ENCODE assay signal across 8 cellular contexts in the genomic region with DNA sequence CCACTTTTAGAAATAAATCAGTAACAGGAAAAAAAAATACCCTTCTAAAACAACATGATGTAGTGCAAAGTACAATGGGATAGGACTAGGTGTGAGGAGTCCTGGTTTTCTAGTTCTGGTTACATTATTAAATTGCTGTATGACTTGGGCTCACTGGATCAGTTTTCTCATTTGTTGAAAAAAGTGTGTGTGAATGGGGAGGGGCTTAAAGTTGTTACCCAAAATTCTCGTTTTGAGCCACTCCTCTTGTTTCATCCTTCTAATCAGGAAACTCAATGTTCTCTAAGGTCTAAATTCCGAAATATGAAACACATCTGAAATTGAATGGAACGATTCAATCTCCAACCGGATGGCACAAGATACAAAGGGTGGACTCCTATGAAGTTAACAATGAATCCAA. TPM values are rescaled to one million over a fixed set of nuclear protein-coding genes. Genes with fewer than 3 reads are reported as not detected.
DNase-seq lines count a peak whose midpoint lies in the region; ATAC-seq and TF ChIP-seq lines count a peak whose summit lies in the region.

No MANE protein-coding gene starts in this region.

- BruUV-seq in Panc1 (replicated peaks; lab: Mats Ljungman, UMichigan): TSS peak; percentile 58

- intact Hi-C loops in Panc1 (cut with micrococcal nuclease; ENCODE audit: unreplicated experiment): no loop called here

- H3K36me3 ChIP-seq in Panc1 (ENCODE audit: control insufficient read depth, insufficient read depth, low read length): peaks cover 4% of the 10 kb centered on the region; the same call in 1 of the 2 replicates
- no peaks in the 10 kb centered on the region for H3K36me3 ChIP-seq in rectal smooth muscle tissue (ENCODE audit: control insufficient read depth, insufficient read depth, low read length)

- peak; percentile 14 for TF ChIP-seq POLR2A in erythroblast (IDR thresholded peaks at IDR 0.05; ENCODE audit: low read length)

- H3K27me3 ChIP-seq in Panc1 (ENCODE audit: control insufficient read depth, insufficient read depth, low read length): no peaks in the 10 kb centered on the region
- H3K27me3 ChIP-seq in rectal smooth muscle tissue (ENCODE audit: control insufficient read depth, insufficient read depth, low read length): no peaks in the 10 kb centered on the region

- in situ Hi-C loops in Panc1 (cut with HindIII; ENCODE audit: low pct_unique_long_range_greater_than_20kb, low sequenced_read_pairs): no loop called here

- TF ChIP-seq CTCF in GM12864 (IDR thresholded peaks at IDR 0.05; ENCODE audit: low read depth, low read length, missing control alignments) (no peak), Panc1 (IDR thresholded peaks at IDR 0.05) (no peak)

- no peak for ATAC-seq in Panc1
- ATAC-seq in HG03108 (IDR thresholded peaks at IDR 0.05; ENCODE audit: unreplicated experiment): no peak

- H3K4me1 ChIP-seq in Panc1 (ENCODE audit: control insufficient read depth, insufficient read depth, low read length) (peaks cover 25% of the 10 kb centered on the region), rectal smooth muscle tissue (ENCODE audit: control insufficient read depth, insufficient read depth, low read length) (peaks cover 26% of the 10 kb centered on the region)

- CTCF ChIA-PET in Panc1 (lab: Charles Lee): no interaction called here

- no peaks in the 10 kb centered on the region for H3K9me3 ChIP-seq in Panc1 (ENCODE audit: control insufficient read depth, insufficient read depth, low read depth, low read length)

- H3K9ac ChIP-seq in rectal smooth muscle tissue (ENCODE audit: low read length): no peak overlapping the region

- DNase-seq in GM12864 (ENCODE audit: low read depth): no peak
- no peak for DNase-seq in Panc1 (ENCODE audit: low read depth, low spot score)
- DNase-seq in erythroblast (lab: John Stamatoyannopoulos, UW): peak; percentile 24 to 41
- no peak for DNase-seq in NCI-H345 treated with DMSO at 0.1 percent for 48 hours (lab: John Stamatoyannopoulos, UW; ENCODE audit: unreplicated experiment)
- DNase-seq in 8988T: no peak
- DNase-seq in NCI-H1694 treated with DMSO at 0.1 percent for 48 hours (lab: John Stamatoyannopoulos, UW): no peak

- POLR2A ChIA-PET in Panc1 (lab: Charles Lee): no interaction called here

- H3K27ac ChIP-seq in Panc1 (ENCODE audit: low read length): peak overlapping the region; percentile 88
- peak overlapping the region; percentile 94 for H3K27ac ChIP-seq in rectal smooth muscle tissue (ENCODE audit: low read depth, low read length)

- H3K4me3 ChIP-seq in GM12864 (ENCODE audit: low read depth, low read length) (peak overlapping the region; percentile 98), Panc1 (ENCODE audit: low read depth in 2 of 2, low read length in 2 of 2) (peak overlapping the region; percentile 76 to 98), rectal smooth muscle tissue (ENCODE audit: low read length) (peak overlapping the region; percentile 89)

RNA-seq across cellular contexts. Expression of gene WASL, which starts 1.7 kb away (rescaled TPM):
- 29.6 TPM for total RNA-seq in Panc1 (2021; ENCODE audit: unreplicated experiment)
- 14.9 TPM for polyA plus RNA-seq in Panc1 (2012; ENCODE audit: insufficient read length)

Comparison
In these comparisons a context has a peak if more than half of its experiments do, and no peak if none do; other contexts are left out.
1. DNase-seq: peak in erythroblast (2 of 2); none in GM12864 (single experiment), Panc1 (single experiment), NCI-H345 treated with DMSO at 0.1 percent for 48 hours (single experiment), 8988T (single experiment) and NCI-H1694 treated with DMSO at 0.1 percent for 48 hours (single experiment).
2. Peak in every context shown above with its lines, with median percentiles within 50 percentile points of each other: H3K4me3 ChIP-seq.